ENCODE assay signal across 19 cellular contexts in genomic region chr20:37506166-37506725, GRCh38. TPM values are rescaled to one million over a fixed set of nuclear protein-coding genes. Genes with fewer than 3 reads are reported as not detected.
"Had no signal": no experiment of that assay in that cellular context is flagged by ENCODE, and none has a peak within 500 bp of the region (broad histone marks: within the 10 kb centered on the region; RNA-seq: fewer than 3 reads in every experiment).

No MANE protein-coding gene starts in this region.

- H3K36me3 Mint-ChIP-seq: activated naive CD8-positive, alpha-beta T cell treated with anti-CD3 and anti-CD28 coated beads for 36 hours had no signal

- H3K27me3 Mint-ChIP-seq: activated CD4-positive, alpha-beta T cell treated with anti-CD3 and anti-CD28 coated beads for 36 hours; activated naive CD8-positive, alpha-beta T cell treated with anti-CD3 and anti-CD28 coated beads for 36 hours; stimulated activated naive B cell treated with anti-CD40 and anti-IgM and Interleukin-4, amounts not matched to agents 10 μg/mL and 1 μg/mL and 100 μg/mL, for 72 hours had no signal

- DNase-seq: activated CD4-positive, alpha-beta T cell treated with anti-CD3 and anti-CD28 coated beads for 36 hours; activated CD4-positive, alpha-beta T cell treated with anti-CD3 and anti-CD28 coated beads, Interleukin-2, amount 50 U/mL, for 48 hours; activated naive CD4-positive, alpha-beta T cell; activated naive CD8-positive, alpha-beta T cell treated with anti-CD3 and anti-CD28 coated beads for 36 hours; activated T-cell treated with anti-CD3 and anti-CD28 coated beads for 4 hours; amygdala; caudate nucleus; foreskin melanocyte; glutamatergic neuron; hippocampal formation; islet precursor cell; left lung; midbrain; stimulated activated naive B cell treated with anti-CD40 and anti-IgM and Interleukin-4, amounts not matched to agents 10 μg/mL and 1 μg/mL and 100 μg/mL, for 72 hours had no signal

- H3K27ac ChIP-seq: left lung, thoracic aorta had no signal

- H3K4me3 Mint-ChIP-seq: activated CD4-positive, alpha-beta T cell treated with anti-CD3 and anti-CD28 coated beads for 36 hours; activated naive CD8-positive, alpha-beta T cell treated with anti-CD3 and anti-CD28 coated beads for 36 hours; neural crest cell; stimulated activated naive B cell treated with anti-CD40 and anti-IgM and Interleukin-4, amounts not matched to agents 10 μg/mL and 1 μg/mL and 100 μg/mL, for 72 hours had no signal

- H3K27me3 ChIP-seq: left lung had no signal

- H3K4me1 ChIP-seq: left lung had no signal

- ATAC-seq: activated CD4-positive, alpha-beta T cell treated with anti-CD3 and anti-CD28 coated beads for 36 hours; left lung; sciatic nerve; stimulated activated naive B cell treated with anti-CD40 and anti-IgM and Interleukin-4, amounts not matched to agents 10 μg/mL and 1 μg/mL and 100 μg/mL, for 72 hours had no signal

- H3K4me3 ChIP-seq: left lung, thoracic aorta had no signal

- H3K27ac Mint-ChIP-seq: activated CD4-positive, alpha-beta T cell treated with anti-CD3 and anti-CD28 coated beads for 36 hours; activated naive CD8-positive, alpha-beta T cell treated with anti-CD3 and anti-CD28 coated beads for 36 hours; stimulated activated naive B cell treated with anti-CD40 and anti-IgM and Interleukin-4, amounts not matched to agents 10 μg/mL and 1 μg/mL and 100 μg/mL, for 72 hours had no signal

- H3K9me3 Mint-ChIP-seq: activated naive CD8-positive, alpha-beta T cell treated with anti-CD3 and anti-CD28 coated beads for 36 hours; neural crest cell; stimulated activated naive B cell treated with anti-CD40 and anti-IgM and Interleukin-4, amounts not matched to agents 10 μg/mL and 1 μg/mL and 100 μg/mL, for 72 hours had no signal

- H3K9me3 ChIP-seq: left lung, thoracic aorta had no signal

- H3K4me1 Mint-ChIP-seq: activated CD4-positive, alpha-beta T cell treated with anti-CD3 and anti-CD28 coated beads for 36 hours; activated naive CD8-positive, alpha-beta T cell treated with anti-CD3 and anti-CD28 coated beads for 36 hours; neural crest cell had no signal

RNA-seq across cellular contexts. Expression of gene NNAT, which starts 14.8 kb away (rescaled TPM):
- total RNA-seq: lung microvascular endothelial cell; T-helper 2 cell treated with Interferon-gamma antibody and Interleukin-4, amounts not matched to agents 100 ng/mL and 5 ng/mL, for 36 hours had no signal
